ENCODE assay signal across 8 cellular contexts in the genomic region with DNA sequence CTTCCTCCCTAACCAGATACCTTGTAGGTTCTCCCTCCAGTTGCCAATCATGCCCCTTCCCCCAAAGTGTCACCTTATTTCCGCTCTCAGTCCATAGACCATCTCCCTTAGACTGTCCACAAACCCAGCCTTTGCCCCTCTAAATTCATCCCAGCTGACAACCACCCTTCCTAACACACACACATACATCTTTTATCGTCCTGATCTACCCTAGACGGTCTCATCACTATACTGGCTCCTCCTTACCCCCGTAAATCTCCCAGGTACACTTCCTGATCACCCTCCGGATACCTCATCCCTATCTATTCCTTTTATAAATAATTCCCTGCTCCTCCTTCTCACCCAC. TPM values are rescaled to one million over a fixed set of nuclear protein-coding genes. Genes with fewer than 3 reads are reported as not detected.
DNase-seq lines count a peak whose midpoint lies in the region; ATAC-seq and TF ChIP-seq lines count a peak whose summit lies in the region.

No MANE protein-coding gene starts in this region.

- intact Hi-C loops in dendritic cell treated with granulocyte-macrophage colony-stimulating factor and Interleukin-4, amounts not matched to agents 40 ng/mL and 50 ng/mL, for 4 days (cut with micrococcal nuclease), result loop anchor here (1.0 to 5.0 kb wide), 2 partner anchors 130 to 161 kb away; partner anchors contain the start of gene PSMD6

- TF ChIP-seq CTCF in nephron (IDR thresholded peaks at IDR 0.05; ENCODE audit: unreplicated experiment in 3 of 3), result no peak

- no peaks in the 10 kb centered on the region for H3K9me3 Mint-ChIP-seq in dendritic cell treated with granulocyte-macrophage colony-stimulating factor and Interleukin-4, amounts not matched to agents 40 ng/mL and 50 ng/mL, for 4 days
- no peaks in the 10 kb centered on the region for H3K9me3 Mint-ChIP-seq in nephron

- H3K27ac Mint-ChIP-seq in dendritic cell treated with granulocyte-macrophage colony-stimulating factor and Interleukin-4, amounts not matched to agents 40 ng/mL and 50 ng/mL, for 4 days, result peak overlapping the region; percentile 95
- peak overlapping the region; percentile 71 to 98 (median 87) for H3K27ac Mint-ChIP-seq in nephron

- peaks cover 54% of the 10 kb centered on the region for H3K4me1 Mint-ChIP-seq in dendritic cell treated with granulocyte-macrophage colony-stimulating factor and Interleukin-4, amounts not matched to agents 40 ng/mL and 50 ng/mL, for 4 days (ENCODE audit: low read depth)
- peaks cover 17% of the 10 kb centered on the region for H3K4me1 Mint-ChIP-seq in nephron

- H3K36me3 Mint-ChIP-seq in dendritic cell treated with granulocyte-macrophage colony-stimulating factor and Interleukin-4, amounts not matched to agents 40 ng/mL and 50 ng/mL, for 4 days (ENCODE audit: low read depth), result peaks cover 27% of the 10 kb centered on the region
- peaks cover 11% of the 10 kb centered on the region for H3K36me3 Mint-ChIP-seq in nephron (ENCODE audit: low read depth)

- no peaks in the 10 kb centered on the region for H3K27me3 Mint-ChIP-seq in dendritic cell treated with granulocyte-macrophage colony-stimulating factor and Interleukin-4, amounts not matched to agents 40 ng/mL and 50 ng/mL, for 4 days
- no peaks in the 10 kb centered on the region for H3K27me3 Mint-ChIP-seq in nephron (ENCODE audit: low read depth)

- H3K4me3 Mint-ChIP-seq in dendritic cell treated with granulocyte-macrophage colony-stimulating factor and Interleukin-4, amounts not matched to agents 40 ng/mL and 50 ng/mL, for 4 days, result peak overlapping the region; percentile 94
- peak overlapping the region; percentile 94 to 96 (median 94) for H3K4me3 Mint-ChIP-seq in nephron

- H3K4me3 ChIP-seq in Jurkat, Clone E6-1 (ENCODE audit: low read length), result peak overlapping the region; percentile 83

- ATAC-seq in GM18868 (IDR thresholded peaks at IDR 0.05; ENCODE audit: unreplicated experiment), result no peak

- DNase-seq in DMS53 (lab: John Stamatoyannopoulos, UW) (peak; percentile 20), DMS53 treated with DMSO at 0.1 percent for 48 hours (lab: John Stamatoyannopoulos, UW; ENCODE audit: unreplicated experiment) (no peak), inferior parietal cortex (ENCODE audit: extremely low spot score) (no peak), cerebellar cortex (ENCODE audit: low spot score) (no peak)
- DNase-seq in Jurkat, Clone E6-1 (ENCODE audit: low read depth, low spot score), result no peak

RNA-seq across cellular contexts. Expression of gene THOC7, which starts 0.8 kb away (rescaled TPM):
- 145 TPM for polyA plus RNA-seq in Jurkat, Clone E6-1 (2012; ENCODE audit: insufficient read depth, insufficient read length)

RNA-seq across cellular contexts. Expression of gene ATXN7, which starts 0.9 kb away (rescaled TPM):
- polyA plus RNA-seq in Jurkat, Clone E6-1 (2012; ENCODE audit: insufficient read depth, insufficient read length), result 12.5 TPM

RNA-seq across cellular contexts. Expression of gene C3orf49, which starts 43.7 kb away (rescaled TPM):
- polyA plus RNA-seq in Jurkat, Clone E6-1 (2012; ENCODE audit: insufficient read depth, insufficient read length), result not detected

RNA-seq across cellular contexts. Expression of gene SCAANT1, which starts 49.4 kb away (rescaled TPM):
- not detected for polyA plus RNA-seq in Jurkat, Clone E6-1 (2012; ENCODE audit: insufficient read depth, insufficient read length)
